Comparison of ENCODE assay signal across 12 cellular contexts in the genomic region with DNA sequence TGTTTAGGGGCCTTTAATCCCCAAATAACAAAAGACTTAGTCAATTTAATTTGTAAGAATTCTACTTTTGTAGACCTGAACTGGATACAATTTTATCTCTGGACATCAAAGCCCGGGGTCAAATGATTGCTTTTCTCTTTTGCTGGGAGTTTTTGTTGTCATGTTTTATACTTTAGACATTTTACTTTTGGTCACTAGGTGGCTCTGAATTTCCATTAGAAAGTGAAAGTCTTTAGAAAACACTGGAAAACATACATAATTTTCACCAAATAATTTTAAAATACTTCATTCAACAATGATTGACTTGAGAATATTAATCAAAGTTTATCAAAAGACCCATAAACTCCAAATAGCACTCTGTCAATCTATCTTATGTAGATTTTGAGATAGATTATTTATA. TPM values are rescaled to one million over a fixed set of nuclear protein-coding genes. Genes with fewer than 3 reads are reported as not detected.
A peak's percentile ranks its signal among the peaks of the same experiment; 100 is the strongest.
DNase-seq lines count a peak whose midpoint lies in the region; ATAC-seq and TF ChIP-seq lines count a peak whose summit lies in the region.
"Had no signal": no experiment of that assay in that cellular context is flagged by ENCODE, and none has a peak within 500 bp of the region (broad histone marks: within the 10 kb centered on the region; RNA-seq: fewer than 3 reads in every experiment).

No MANE protein-coding gene starts in this region.

- H3K27me3 ChIP-seq in AG04450 (ENCODE audit: control insufficient read depth, insufficient read depth, low read length) = peaks cover 4% of the 10 kb centered on the region

- no peaks in the 10 kb centered on the region for H3K36me3 Mint-ChIP-seq in HFFc6 (ENCODE audit: low read depth)
- H3K36me3 Mint-ChIP-seq: activated naive CD8-positive, alpha-beta T cell; stimulated activated effector memory CD8-positive, alpha-beta T cell treated with anti-CD3 and anti-CD28 coated beads, Interleukin-12 subunit alpha, Interleukin-12 subunit beta, amount 100 ng/mL, for 72 hours had no signal

- no peak overlapping the region for H3K4me3 Mint-ChIP-seq in HFFc6
- H3K4me3 Mint-ChIP-seq: activated naive CD8-positive, alpha-beta T cell; stimulated activated effector memory CD8-positive, alpha-beta T cell treated with anti-CD3 and anti-CD28 coated beads, Interleukin-12 subunit alpha, Interleukin-12 subunit beta, amount 100 ng/mL, for 72 hours had no signal

- H3K4me3 ChIP-seq in AG04450 (ENCODE audit: low read depth, low read length) = no peak overlapping the region
- H3K4me3 ChIP-seq in astrocyte of the spinal cord (ENCODE audit: low read depth, low read length) = no peak overlapping the region

- no peak for DNase-seq in AG04450 (ENCODE audit: low read depth, low spot score)
- DNase-seq in HFFc6 = no peak
- peak; percentile 26 for DNase-seq in astrocyte of the spinal cord (ENCODE audit: low read depth, low spot score)
- DNase-seq in left lobe of liver (ENCODE audit: low spot score) = no peak
- DNase-seq in NCI-H1092 (lab: John Stamatoyannopoulos, UW) = no peak
- no peak for DNase-seq in NCI-H146 (lab: John Stamatoyannopoulos, UW)
- DNase-seq in activated CD4-positive, alpha-beta T cell treated with anti-CD3 and anti-CD28 coated beads, Interleukin-2, amount 50 U/mL, for 1 hour = no peak
- DNase-seq: NCI-H345, retina had no signal

- POLR2A ChIA-PET in AG04450 (lab: Yijun Ruan, JAX) = no interaction called here

- CTCF ChIA-PET in AG04450 (lab: Charles Lee) = interaction anchor here (0.5 to 1.1 kb wide), 6 partner anchors 11 to 386 kb away, joined by 3 to 4 read pairs (median 4); no protein-coding TSS in a partner anchor

- H3K27me3 Mint-ChIP-seq in HFFc6 (ENCODE audit: insufficient read depth) = peaks cover 12% of the 10 kb centered on the region

- peak; percentile 45 for TF ChIP-seq CTCF in AG04450 (IDR thresholded peaks at IDR 0.05; ENCODE audit: low read depth, low read length)
- TF ChIP-seq CTCF in HFFc6 (IDR thresholded peaks at IDR 0.05) = peak; percentile 77
- TF ChIP-seq CTCF in astrocyte of the spinal cord (IDR thresholded peaks at IDR 0.05; ENCODE audit: low read depth, low read length) = peak; percentile 28

- H3K4me1 Mint-ChIP-seq in HFFc6 (ENCODE audit: low read depth) = peaks cover under 1% of the 10 kb centered on the region; the same call in 1 of the 2 replicates
- H3K4me1 Mint-ChIP-seq: stimulated activated effector memory CD8-positive, alpha-beta T cell treated with anti-CD3 and anti-CD28 coated beads, Interleukin-12 subunit alpha, Interleukin-12 subunit beta, amount 100 ng/mL, for 72 hours had no signal

- H3K27ac Mint-ChIP-seq in HFFc6 = no peak overlapping the region
- H3K27ac Mint-ChIP-seq: activated naive CD8-positive, alpha-beta T cell; stimulated activated effector memory CD8-positive, alpha-beta T cell treated with anti-CD3 and anti-CD28 coated beads, Interleukin-12 subunit alpha, Interleukin-12 subunit beta, amount 100 ng/mL, for 72 hours had no signal

- no peaks in the 10 kb centered on the region for H3K9me3 Mint-ChIP-seq in HFFc6
- H3K9me3 Mint-ChIP-seq: stimulated activated effector memory CD8-positive, alpha-beta T cell treated with anti-CD3 and anti-CD28 coated beads, Interleukin-12 subunit alpha, Interleukin-12 subunit beta, amount 100 ng/mL, for 72 hours had no signal

- H3K9me3 ChIP-seq in AG04450 (ENCODE audit: control insufficient read depth, insufficient read depth, low read length) = no peaks in the 10 kb centered on the region

- no peak overlapping the region for H3K27ac ChIP-seq in AG04450 (ENCODE audit: low read depth, low read length)

- peak; percentile 48 for ATAC-seq in left lobe of liver
- ATAC-seq in HG03108 (IDR thresholded peaks at IDR 0.05; ENCODE audit: unreplicated experiment) = no peak
- ATAC-seq: stimulated activated effector memory CD8-positive, alpha-beta T cell treated with anti-CD3 and anti-CD28 coated beads, Interleukin-12 subunit alpha, Interleukin-12 subunit beta, amount 100 ng/mL, for 72 hours had no signal

- in situ Hi-C loops in astrocyte of the spinal cord (cut with HindIII; ENCODE audit: low sequenced_read_pairs) = no loop called here

RNA-seq across cellular contexts. Expression of gene PCA3, which starts 2.8 kb away (rescaled TPM):
- not detected in 2 replicates for polyA plus RNA-seq in AG04450 (2011; rRNA removed)
- not detected in 2 replicates for polyA minus RNA-seq in AG04450 (2011; rRNA and poly(A)+ RNA removed)
- not detected for total RNA-seq in HFFc6 (2021; fragmentation: NEBNext Ultra II Directional; extraction: Animal tissue kit (Norgen Biotek cat#: 25700))
- 0.60 TPM for total RNA-seq in left lobe of liver
